Comparison of ENCODE assay signal across 28 cellular contexts in genomic region chr12:129063600-129063999, GRCh38.
"Had no signal": no experiment of that assay in that cellular context is flagged by ENCODE, and none has a peak within 500 bp of the region (broad histone marks: within the 10 kb centered on the region; RNA-seq: fewer than 3 reads in every experiment).

No MANE protein-coding gene starts in this region.

- FAIRE-seq: endometrium, islet of Langerhans had no signal

- ATAC-seq: left cardiac atrium; left lung; naive thymus-derived CD4-positive, alpha-beta T cell; sciatic nerve had no signal

- H3K36me3 ChIP-seq: colonic mucosa, esophagus squamous epithelium, left lung, neural progenitor cell, prostate gland, right atrium auricular region, stomach, thyroid gland had no signal

- H3K4me2 ChIP-seq: hepatocyte, neural progenitor cell, smooth muscle cell had no signal

- H3K27me3 ChIP-seq: colonic mucosa, esophagus squamous epithelium, hepatocyte, neural progenitor cell, right atrium auricular region, thyroid gland had no signal

- H2AFZ ChIP-seq: hepatocyte, neural progenitor cell had no signal

- H3K4me1 ChIP-seq: colonic mucosa, esophagus squamous epithelium, left lung, prostate gland, right atrium auricular region, stomach, thyroid gland had no signal

- H3K27ac ChIP-seq: colonic mucosa, esophagus squamous epithelium, hepatocyte, left lung, neural progenitor cell, prostate gland, right atrium auricular region, stomach, thyroid gland had no signal

- DNase-seq: colonic mucosa; dermis blood vessel endothelial cell; effector memory CD4-positive, alpha-beta T cell; erythroblast; esophagus squamous epithelium; foreskin melanocyte; left cardiac atrium; left lung; mesenchymal stem cell; midbrain; naive thymus-derived CD4-positive, alpha-beta T cell; nucleus accumbens; stimulated activated CD4-positive, alpha-beta T cell treated with anti-CD3 and anti-CD28 coated beads, Interleukin-12 subunit alpha, Interleukin-12 subunit beta, amount 100 ng/mL, for 4 hours; stimulated activated CD4-positive, alpha-beta T cell treated with anti-CD3 and anti-CD28 coated beads, Interleukin-1b, Interleukin-23, amount 100 ng/mL, for 48 hours; stimulated activated CD4-positive, alpha-beta T cell treated with anti-CD3 and anti-CD28 coated beads, Interleukin-4, amount 100 ng/mL, for 1 hour; stimulated activated CD8-positive, alpha-beta memory T cell treated with anti-CD3 and anti-CD28 coated beads, Interleukin-4, amount 100 ng/mL, for 48 hours; stimulated activated naive CD4-positive, alpha-beta T cell treated with Interleukin-2 at 50 U/mL for 16 hours; stomach; thyroid gland; trophoblast cell had no signal

- H3K9ac ChIP-seq: neural progenitor cell had no signal

- H3K79me2 ChIP-seq: hepatocyte had no signal

- H3K9me3 ChIP-seq: colonic mucosa, left lung, prostate gland, right atrium auricular region, thyroid gland had no signal

- H3K4me3 ChIP-seq: colonic mucosa, esophagus squamous epithelium, hepatocyte, left lung, neural progenitor cell, prostate gland, right atrium auricular region, smooth muscle cell, stomach, thyroid gland had no signal
